In the genomic region with DNA sequence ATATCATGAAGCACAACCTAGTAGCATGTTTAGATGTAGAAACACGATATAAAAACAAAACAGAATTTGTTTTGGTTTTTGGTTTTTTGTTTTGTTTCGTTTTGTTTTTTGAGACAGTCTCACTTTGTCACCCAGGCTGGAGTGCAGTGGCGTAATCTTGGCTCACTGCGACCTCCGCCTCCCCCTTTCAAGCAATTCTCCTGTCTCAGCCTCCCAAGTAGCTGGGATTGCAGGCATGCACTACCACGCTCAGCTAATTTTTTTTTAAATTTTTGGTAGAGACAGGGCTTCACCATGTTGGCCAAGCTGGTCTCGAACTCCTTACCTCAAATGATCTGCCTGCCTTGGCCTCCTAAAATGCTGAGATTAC, we compare ENCODE assay signal across 8 cellular contexts.
DNase-seq lines count a peak whose midpoint lies in the region; ATAC-seq and TF ChIP-seq lines count a peak whose summit lies in the region.
"Not testable (repeated sequence)": the region's sequence is repeated elsewhere in the genome, so short reads cannot be mapped to it uniquely, and the experiment has no call there.

No MANE protein-coding gene starts in this region.

- not testable (repeated sequence) for H3K9ac ChIP-seq in mammary epithelial cell (ENCODE audit: insufficient read depth, low read length)

- peak overlapping the region; percentile 31 for H3K4me2 ChIP-seq in mammary epithelial cell (ENCODE audit: insufficient read depth, low read depth, low read length)

- H3K27me3 ChIP-seq in CD4-positive, alpha-beta T cell (ENCODE audit: control insufficient read depth, insufficient read depth, low read length); mammary epithelial cell (ENCODE audit: insufficient read depth, low read length); naive thymus-derived CD4-positive, alpha-beta T cell (ENCODE audit: control insufficient read depth in 2 of 2, insufficient read depth in 2 of 2, low read length in 2 of 2); thymus (ENCODE audit: control insufficient read depth, insufficient read depth): not testable (repeated sequence)

- not testable (repeated sequence) for H2AFZ ChIP-seq in mammary epithelial cell (ENCODE audit: low read depth, low read length)

- not testable (repeated sequence) for H3K27ac ChIP-seq in CD4-positive, alpha-beta T cell (ENCODE audit: low read depth, low read length); naive thymus-derived CD4-positive, alpha-beta T cell (ENCODE audit: low read depth, low read length)
- H3K27ac ChIP-seq in mammary epithelial cell (ENCODE audit: insufficient read depth, low read depth, low read length) (peak overlapping the region; percentile 37), thymus (ENCODE audit: low read depth) (peak overlapping the region; percentile 36)

- CTCF ChIA-PET in CD4-positive, alpha-beta T cell (lab: Charles Lee), result interaction anchor here (1.5 kb wide), 1 partner anchor 50 kb away, joined by 5 read pairs; no protein-coding TSS in a partner anchor
- CTCF ChIA-PET in activated CD4-positive, alpha-beta T cell treated with anti-CD3 and anti-CD28 coated beads for 36 hours (lab: Charles Lee), result interaction anchor here (1.5 kb wide), 2 partner anchors 16 to 50 kb away, joined by 5 to 6 read pairs; no protein-coding TSS in a partner anchor
- CTCF ChIA-PET in activated CD8-positive, alpha-beta memory T cell treated with anti-CD3 and anti-CD28 coated beads, Interleukin-2, amount 10 ng/mL, durations not matched to agents 7 days and 5 days (lab: Charles Lee), result interaction anchor here (1.1 to 4.0 kb wide), 6 partner anchors 10 to 59 kb away, joined by 3 to 25 read pairs (median 7); no protein-coding TSS in a partner anchor
- CTCF ChIA-PET in mammary epithelial cell (lab: Charles Lee; ENCODE audit: low non-redundant PET), result not testable (repeated sequence)
- CTCF ChIA-PET in naive thymus-derived CD4-positive, alpha-beta T cell (lab: Charles Lee), result interaction anchor here (0.6 kb wide), 1 partner anchor 455 kb away, joined by 3 read pairs; no protein-coding TSS in a partner anchor

- H3K9me3 ChIP-seq in CD4-positive, alpha-beta T cell (ENCODE audit: control insufficient read depth, low read length); mammary epithelial cell (replicated peaks; ENCODE audit: insufficient read depth, low read length); naive thymus-derived CD4-positive, alpha-beta T cell (ENCODE audit: control insufficient read depth in 2 of 3, low read length in 3 of 3); thymus (ENCODE audit: control insufficient read depth): not testable (repeated sequence)

- in situ Hi-C loops in mammary epithelial cell (cut with MboI; ENCODE audit: low sequenced_read_pairs in 2 of 2), result not testable (repeated sequence)

- not testable (repeated sequence) for H3K4me3 ChIP-seq in mammary epithelial cell (replicated peaks in 1 of 3; ENCODE audit: insufficient read depth in 1 of 3, low read depth in 2 of 3, low read length in 3 of 3); naive thymus-derived CD4-positive, alpha-beta T cell (ENCODE audit: low read length); thymus (ENCODE audit: low read length)

- TF ChIP-seq CTCF in CD4-positive, alpha-beta T cell (IDR thresholded peaks at IDR 0.05); mammary epithelial cell (conservative IDR thresholded peaks at IDR 0.05 in 1 of 2, IDR thresholded peaks at IDR 0.05 in 1 of 2; ENCODE audit: extremely low read depth in 1 of 2, insufficient read depth in 1 of 2, low read depth in 1 of 2, low read length in 2 of 2): not testable (repeated sequence)

- WGBS in mammary epithelial cell (ENCODE audit: low coverage, missing lambda C conversion rate), result 95% methylated on average over 7 of the region's 7 CpGs
- WGBS in thymus, result 91% methylated on average over 7 of the region's 7 CpGs

- intact Hi-C loops in CD4-positive, alpha-beta T cell (cut with DNase I, micrococcal nuclease), result loop anchor here (1.0 to 5.0 kb wide), 3 partner anchors 31 to 50 kb away; no protein-coding TSS in a partner anchor
- intact Hi-C loops in activated CD4-positive, alpha-beta T cell treated with anti-CD3 and anti-CD28 coated beads for 36 hours (cut with DNase I, micrococcal nuclease), result loop anchor here (1.0 kb wide), 4 partner anchors 31 to 909 kb away; no protein-coding TSS in a partner anchor
- intact Hi-C loops in mammary epithelial cell (cut with micrococcal nuclease), result loop anchor here (2.0 kb wide), 1 partner anchor 50 kb away; no protein-coding TSS in a partner anchor
- intact Hi-C loops in naive thymus-derived CD4-positive, alpha-beta T cell (cut with micrococcal nuclease), result loop anchor here in 1 of 2 donors (1.0 to 2.0 kb wide), 2 partner anchors 12 to 48 kb away; no protein-coding TSS in a partner anchor

- H3K27me3 Mint-ChIP-seq in CD4-positive, alpha-beta T cell, result not testable (repeated sequence)
- peaks cover 14% of the 10 kb centered on the region for H3K27me3 Mint-ChIP-seq in activated CD4-positive, alpha-beta T cell treated with anti-CD3 and anti-CD28 coated beads for 36 hours
- H3K27me3 Mint-ChIP-seq in activated CD8-positive, alpha-beta memory T cell treated with anti-CD3 and anti-CD28 coated beads, Interleukin-2, amount 10 ng/mL, durations not matched to agents 7 days and 5 days, result peaks cover 35% of the 10 kb centered on the region
- H3K27me3 Mint-ChIP-seq in naive thymus-derived CD4-positive, alpha-beta T cell, result peaks cover 0 to 25% (median 0%) of the 10 kb centered on the region in 5 donors

- not testable (repeated sequence) for H4K20me1 ChIP-seq in mammary epithelial cell (ENCODE audit: insufficient read depth, low read length)

- not testable (repeated sequence) for H3K36me3 Mint-ChIP-seq in CD4-positive, alpha-beta T cell (ENCODE audit: low read depth); activated CD4-positive, alpha-beta T cell treated with anti-CD3 and anti-CD28 coated beads for 36 hours (ENCODE audit: low read depth); naive thymus-derived CD4-positive, alpha-beta T cell
- peaks cover 13% of the 10 kb centered on the region for H3K36me3 Mint-ChIP-seq in activated CD8-positive, alpha-beta memory T cell treated with anti-CD3 and anti-CD28 coated beads, Interleukin-2, amount 10 ng/mL, durations not matched to agents 7 days and 5 days

- H3K4me1 Mint-ChIP-seq in CD4-positive, alpha-beta T cell (ENCODE audit: low read depth), result peaks cover 18% of the 10 kb centered on the region
- peaks cover 22% of the 10 kb centered on the region for H3K4me1 Mint-ChIP-seq in activated CD4-positive, alpha-beta T cell treated with anti-CD3 and anti-CD28 coated beads for 36 hours
- peaks cover 35% of the 10 kb centered on the region for H3K4me1 Mint-ChIP-seq in activated CD8-positive, alpha-beta memory T cell treated with anti-CD3 and anti-CD28 coated beads, Interleukin-2, amount 10 ng/mL, durations not matched to agents 7 days and 5 days
- H3K4me1 Mint-ChIP-seq in naive thymus-derived CD4-positive, alpha-beta T cell, result peaks cover 0 to 25% (median 15%) of the 10 kb centered on the region in 7 donors

- not testable (repeated sequence) for H3K36me3 ChIP-seq in mammary epithelial cell (ENCODE audit: insufficient read depth, low read length); naive thymus-derived CD4-positive, alpha-beta T cell (ENCODE audit: control insufficient read depth in 2 of 3, insufficient read depth in 3 of 3, low read length in 3 of 3); thymus (ENCODE audit: control insufficient read depth, insufficient read depth)

- TSS peak; percentile 48 for BruUV-seq in mammary epithelial cell (replicated peaks; lab: Mats Ljungman, UMichigan)

- not testable (repeated sequence) for H3K9me3 Mint-ChIP-seq in CD4-positive, alpha-beta T cell; activated CD4-positive, alpha-beta T cell treated with anti-CD3 and anti-CD28 coated beads for 36 hours (ENCODE audit: low read depth); activated CD8-positive, alpha-beta memory T cell treated with anti-CD3 and anti-CD28 coated beads, Interleukin-2, amount 10 ng/mL, durations not matched to agents 7 days and 5 days (ENCODE audit: low read depth)
- peaks cover 0 to 12% (median 3%) of the 10 kb centered on the region in 11 donors for H3K9me3 Mint-ChIP-seq in naive thymus-derived CD4-positive, alpha-beta T cell

- H3K79me2 ChIP-seq in mammary epithelial cell (ENCODE audit: insufficient read depth, low read length), result not testable (repeated sequence)

- DNase-seq in CD4-positive, alpha-beta T cell, result peak in 1 of 10 experiments; percentile 13
- DNase-seq in NK-92 treated with Interleukin-12 subunit alpha and Interleukin-12 subunit beta, amount 100 ng/mL, for 24 hours (lab: John Stamatoyannopoulos, UW), result peak; percentile 47
- DNase-seq in activated CD4-positive, alpha-beta T cell treated with anti-CD3 and anti-CD28 coated beads for 36 hours, result peak; percentile 25
- peak; percentile 45 for DNase-seq in activated CD8-positive, alpha-beta memory T cell treated with anti-CD3 and anti-CD28 coated beads, Interleukin-2, amount 10 ng/mL, durations not matched to agents 7 days and 5 days
- peak; percentile 2 for DNase-seq in activated effector memory CD4-positive, alpha-beta T cell treated with Interleukin-2 at 50 U/mL for 16 hours
- not testable (repeated sequence) for DNase-seq in mammary epithelial cell; naive thymus-derived CD4-positive, alpha-beta T cell

- peak overlapping the region; percentile 82 for H3K27ac Mint-ChIP-seq in CD4-positive, alpha-beta T cell
- H3K27ac Mint-ChIP-seq in activated CD4-positive, alpha-beta T cell treated with anti-CD3 and anti-CD28 coated beads for 36 hours, result not testable (repeated sequence)
- peak overlapping the region; percentile 86 for H3K27ac Mint-ChIP-seq in activated CD8-positive, alpha-beta memory T cell treated with anti-CD3 and anti-CD28 coated beads, Interleukin-2, amount 10 ng/mL, durations not matched to agents 7 days and 5 days
- H3K27ac Mint-ChIP-seq in naive thymus-derived CD4-positive, alpha-beta T cell, result peak overlapping the region; percentile 25 to 91 (median 75)

- POLR2A ChIA-PET in CD4-positive, alpha-beta T cell (lab: Charles Lee), result interaction anchor here (1.1 to 2.6 kb wide), 5 partner anchors 10 to 341 kb away, joined by 3 to 22 read pairs (median 7); no protein-coding TSS in a partner anchor
- POLR2A ChIA-PET in activated CD4-positive, alpha-beta T cell treated with anti-CD3 and anti-CD28 coated beads for 36 hours (lab: Charles Lee); naive thymus-derived CD4-positive, alpha-beta T cell (lab: Charles Lee): not testable (repeated sequence)

- dilution Hi-C loops in mammary epithelial cell (cut with HindIII; ENCODE audit: low sequenced_read_pairs), result not testable (repeated sequence)

- peak overlapping the region; percentile 47 for H3K4me3 Mint-ChIP-seq in CD4-positive, alpha-beta T cell
- not testable (repeated sequence) for H3K4me3 Mint-ChIP-seq in activated CD4-positive, alpha-beta T cell treated with anti-CD3 and anti-CD28 coated beads for 36 hours
- peak overlapping the region; percentile 52 for H3K4me3 Mint-ChIP-seq in activated CD8-positive, alpha-beta memory T cell treated with anti-CD3 and anti-CD28 coated beads, Interleukin-2, amount 10 ng/mL, durations not matched to agents 7 days and 5 days
- peak overlapping the region in 8 of 10 donors; percentile 39 to 63 (median 52) for H3K4me3 Mint-ChIP-seq in naive thymus-derived CD4-positive, alpha-beta T cell

- H3K4me1 ChIP-seq in mammary epithelial cell (ENCODE audit: insufficient read depth, low read length), result peaks cover 20% of the 10 kb centered on the region
- peaks cover 0 to 21% of the 10 kb centered on the region in 2 donors for H3K4me1 ChIP-seq in naive thymus-derived CD4-positive, alpha-beta T cell (ENCODE audit: control insufficient read depth in 2 of 2, insufficient read depth in 2 of 2, low read length in 2 of 2)
- H3K4me1 ChIP-seq in thymus (ENCODE audit: control insufficient read depth, insufficient read depth, low read length), result not testable (repeated sequence)

- ATAC-seq in CD4-positive, alpha-beta T cell (ENCODE audit: poor library complexity); activated CD4-positive, alpha-beta T cell treated with anti-CD3 and anti-CD28 coated beads for 36 hours; activated CD8-positive, alpha-beta memory T cell treated with anti-CD3 and anti-CD28 coated beads, Interleukin-2, amount 10 ng/mL, durations not matched to agents 7 days and 5 days: not testable (repeated sequence)
- peak; percentile 32 for ATAC-seq in naive thymus-derived CD4-positive, alpha-beta T cell
